ENCODE assay signal across 19 cellular contexts in genomic region chr3:171212648-171213047, GRCh38.
DNase-seq lines count a peak whose midpoint lies in the region; ATAC-seq, FAIRE-seq and TF ChIP-seq lines count a peak whose summit lies in the region.
"Had no signal": no experiment of that assay in that cellular context is flagged by ENCODE, and none has a peak within 500 bp of the region (broad histone marks: within the 10 kb centered on the region; RNA-seq: fewer than 3 reads in every experiment).

No MANE protein-coding gene starts in this region.

- H3K79me2 ChIP-seq in HepG2 (ENCODE audit: insufficient read depth, low read length) (no peaks in the 10 kb centered on the region), K562 (ENCODE audit: control insufficient read depth, insufficient read depth, low read length) (no peaks in the 10 kb centered on the region; the same call in 2 of the 3 replicates)

- in situ Hi-C loops in HepG2 (cut with HindIII; ENCODE audit: extremely low pct_ligation_motif_present, low pct_unique_long_range_greater_than_20kb): no loop called here
- in situ Hi-C loops in K562 (cut with MboI): no loop called here

- FAIRE-seq in HepG2 (lab: Jason Lieb, UNC) (no peak), K562 (lab: Jason Lieb, UNC) (no peak)
- FAIRE-seq: G401.6, GM12892, H1 had no signal

- peaks cover 43% of the 10 kb centered on the region for H3K36me3 Mint-ChIP-seq in CD4-positive, alpha-beta T cell (ENCODE audit: low read depth)

- 84% methylated on average over 3 of the region's 3 CpGs for WGBS in HepG2 (ENCODE audit: low lambda C conversion rate)
- 97% methylated on average over 3 of the region's 3 CpGs for WGBS in right lobe of liver (ENCODE audit: insufficient coverage, low coverage, low lambda C conversion rate, missing lambda C conversion rate)
- 35% methylated on average over 3 of the region's 3 CpGs for WGBS in K562 (ENCODE audit: insufficient coverage, low coverage, missing lambda C conversion rate)
- 90 to 95% methylated on average over 3 of the region's 3 CpGs for WGBS in lower leg skin, 2 donors

- no peaks in the 10 kb centered on the region for H3K36me3 ChIP-seq in HepG2 (replicated peaks in 1 of 2; ENCODE audit: control insufficient read depth in 1 of 2, insufficient read depth in 2 of 2, low read length in 2 of 2)
- H3K36me3 ChIP-seq in right lobe of liver: no peaks in the 10 kb centered on the region
- peaks cover 12% of the 10 kb centered on the region; the same call in 1 of the 3 replicates for H3K36me3 ChIP-seq in K562 (ENCODE audit: control insufficient read depth, insufficient read depth, low read length)
- H3K36me3 ChIP-seq: BLaER1 had no signal

- H3K9me3 ChIP-seq in HepG2 (ENCODE audit: low read length) (no peaks in the 10 kb centered on the region), right lobe of liver (no peaks in the 10 kb centered on the region), K562 (replicated peaks; ENCODE audit: control insufficient read depth, insufficient read depth, low read depth, low read length) (no peaks in the 10 kb centered on the region)
- H3K9me3 ChIP-seq in CD4-positive, alpha-beta T cell (ENCODE audit: control insufficient read depth, low read length): no peaks in the 10 kb centered on the region
- H3K9me3 ChIP-seq: BLaER1, Caco-2 had no signal

- DNase-seq in HepG2 (ENCODE audit: low spot score) (no peak), right lobe of liver (no peak), K562 (ENCODE audit: extremely low read depth in 1 of 4, low spot score in 3 of 4) (no peak), lower leg skin (ENCODE audit: low spot score in 2 of 2) (no peak)
- no peak for DNase-seq in CD4-positive, alpha-beta T cell
- DNase-seq: Caco-2; CD4-positive, alpha-beta memory T cell; DMS153; DND-41; GM23248; H7; HCEC 1CT had no signal

- H3K4me1 ChIP-seq in HepG2 (ENCODE audit: insufficient read depth, low read length): no peaks in the 10 kb centered on the region
- H3K4me1 ChIP-seq in right lobe of liver: no peaks in the 10 kb centered on the region
- peaks cover 0 to 2% of the 10 kb centered on the region in 2 experiments; a peak in 2 of 5 replicates for H3K4me1 ChIP-seq in K562 (replicated peaks in 1 of 2; ENCODE audit: control insufficient read depth in 2 of 2, insufficient read depth in 2 of 2, low read length in 2 of 2)
- H3K4me1 ChIP-seq: Caco-2 had no signal

- POLR2A ChIA-PET in HepG2 (lab: Yijun Ruan, JAX): no interaction called here
- POLR2A ChIA-PET in CD4-positive, alpha-beta T cell (lab: Charles Lee): no interaction called here
- POLR2A ChIA-PET in K562 (lab: Yijun Ruan, JAX): interaction anchor here (1.6 kb wide), 1 partner anchor 100 kb away, joined by 3 read pairs; no protein-coding TSS in a partner anchor

- no peak overlapping the region for H3K4me3 ChIP-seq in HepG2 (replicated peaks in 1 of 3; ENCODE audit: insufficient read depth in 1 of 3, low read depth in 2 of 3, low read length in 3 of 3)
- no peak overlapping the region for H3K4me3 ChIP-seq in right lobe of liver
- H3K4me3 ChIP-seq in K562: no peak overlapping the region
- H3K4me3 ChIP-seq in lower leg skin (ENCODE audit: low read depth, poor library complexity, severe bottlenecking): no peak overlapping the region
- H3K4me3 ChIP-seq: BLaER1, GM23248 had no signal

- peaks cover 31% of the 10 kb centered on the region for H3K4me1 Mint-ChIP-seq in CD4-positive, alpha-beta T cell (ENCODE audit: low read depth)
- H3K4me1 Mint-ChIP-seq: B cell had no signal

- no peak for TF ChIP-seq POLR2A in HepG2 (IDR thresholded peaks at IDR 0.05; ENCODE audit: insufficient read depth in 1 of 2, low read depth in 2 of 2, low read length in 2 of 2)
- no peak for TF ChIP-seq POLR2A in right lobe of liver (IDR thresholded peaks at IDR 0.05)
- TF ChIP-seq POLR2A in K562 (conservative IDR thresholded peaks at IDR 0.05): no peak
- TF ChIP-seq POLR2A in lower leg skin (IDR thresholded peaks at IDR 0.05): no peak

- H3K4me3 Mint-ChIP-seq in CD4-positive, alpha-beta T cell: no peak overlapping the region
- H3K4me3 Mint-ChIP-seq: B cell; CD4-positive, alpha-beta memory T cell had no signal

- TF ChIP-seq CTCF in HepG2 (CRISPR knock-in tag; IDR thresholded peaks at IDR 0.05) (no peak), right lobe of liver (IDR thresholded peaks at IDR 0.05) (no peak), K562 (IDR thresholded peaks at IDR 0.05 in 2 of 3, conservative IDR thresholded peaks at IDR 0.05 in 1 of 3; ENCODE audit: insufficient read depth in 2 of 3, low read depth in 1 of 3, low read length in 3 of 3) (no peak), lower leg skin (IDR thresholded peaks at IDR 0.05) (no peak)
- TF ChIP-seq CTCF in CD4-positive, alpha-beta T cell (IDR thresholded peaks at IDR 0.05): no peak

- intact Hi-C loops in HepG2 (cut with micrococcal nuclease; ENCODE audit: unreplicated experiment) (no loop called here), right lobe of liver (cut with DNase I) (no loop called here), K562 (cut with micrococcal nuclease) (no loop called here), lower leg skin (cut with DNase I; ENCODE audit: low total_unique reads) (no loop called here)
- intact Hi-C loops in CD4-positive, alpha-beta T cell (cut with DNase I, micrococcal nuclease): no loop called here

- H2AFZ ChIP-seq in HepG2 (ENCODE audit: low read length) (no peak overlapping the region), K562 (ENCODE audit: low read depth, low read length) (no peak overlapping the region)
- H2AFZ ChIP-seq: GM23248 had no signal

- no peak for TF ChIP-seq RAD21 in HepG2 (CRISPR knock-in tag; IDR thresholded peaks at IDR 0.05)
- no peak for TF ChIP-seq RAD21 in K562 (CRISPR knock-in tag; conservative IDR thresholded peaks at IDR 0.05 in 1 of 2, IDR thresholded peaks at IDR 0.05 in 1 of 2)

- H3K27ac ChIP-seq in HepG2 (ENCODE audit: extremely low read length, insufficient read depth, low read length): no peak overlapping the region
- no peak overlapping the region for H3K27ac ChIP-seq in right lobe of liver
- H3K27ac ChIP-seq in CD4-positive, alpha-beta T cell (ENCODE audit: low read depth, low read length): no peak overlapping the region
- H3K27ac ChIP-seq in K562 (ENCODE audit: extremely low read depth, low read depth, low read length): no peak overlapping the region
- H3K27ac ChIP-seq: BLaER1, C4-2B, GM23248 had no signal

- H3K4me2 ChIP-seq in HepG2 (ENCODE audit: low read depth, low read length) (no peak overlapping the region), K562 (ENCODE audit: insufficient read depth, low read length) (no peak overlapping the region)
- H3K4me2 ChIP-seq: BLaER1 had no signal

- CTCF ChIA-PET in HepG2 (lab: Yijun Ruan, JAX; ENCODE audit: low intra/inter-chr PET ratio, low total read pairs) (no interaction called here), K562 (lab: Yijun Ruan, JAX; ENCODE audit: low intra/inter-chr PET ratio) (no interaction called here)
- CTCF ChIA-PET in CD4-positive, alpha-beta T cell (lab: Charles Lee): no interaction called here

- H3K27ac Mint-ChIP-seq in CD4-positive, alpha-beta T cell: peak overlapping the region; percentile 7
- H3K27ac Mint-ChIP-seq: B cell had no signal

- TF ChIP-seq EP300 in HepG2 (IDR thresholded peaks at IDR 0.05; ENCODE audit: low read depth in 2 of 2, low read length in 2 of 2) (no peak), HepG2 (CRISPR knock-in tag; IDR thresholded peaks at IDR 0.05; ENCODE audit: borderline replicate concordance) (no peak), K562 (IDR thresholded peaks at IDR 0.05; ENCODE audit: low read length) (no peak)

- H3K9ac ChIP-seq in HepG2 (ENCODE audit: insufficient read depth, low read depth, low read length) (no peak overlapping the region), K562 (ENCODE audit: insufficient read depth in 1 of 2, low read depth in 2 of 2, low read length in 2 of 2) (no peak overlapping the region; a peak in 1 of 4 replicates)
- H3K9ac ChIP-seq: BLaER1, GM23248 had no signal

- no peaks in the 10 kb centered on the region for H3K9me3 Mint-ChIP-seq in CD4-positive, alpha-beta T cell
- H3K9me3 Mint-ChIP-seq: CD4-positive, alpha-beta memory T cell had no signal

- H3K27me3 ChIP-seq in HepG2 (ENCODE audit: control insufficient read depth in 1 of 2, insufficient read depth in 2 of 2, low read length in 2 of 2) (no peaks in the 10 kb centered on the region), right lobe of liver (no peaks in the 10 kb centered on the region), K562 (ENCODE audit: control insufficient read depth in 2 of 2, insufficient read depth in 2 of 2, low read length in 2 of 2) (no peaks in the 10 kb centered on the region)
- H3K27me3 ChIP-seq in CD4-positive, alpha-beta T cell (ENCODE audit: control insufficient read depth, insufficient read depth, low read length): no peaks in the 10 kb centered on the region
- H3K27me3 ChIP-seq: BLaER1 had no signal

- no peaks in the 10 kb centered on the region for H3K27me3 Mint-ChIP-seq in CD4-positive, alpha-beta T cell
- H3K27me3 Mint-ChIP-seq: B cell; CD4-positive, alpha-beta memory T cell had no signal

- H4K20me1 ChIP-seq in HepG2 (ENCODE audit: insufficient read depth, low read length) (no peaks in the 10 kb centered on the region), K562 (replicated peaks; ENCODE audit: control insufficient read depth, insufficient read depth, low read length) (no peaks in the 10 kb centered on the region; the same call in 1 of the 2 replicates)
- H4K20me1 ChIP-seq: BLaER1 had no signal

- ATAC-seq in HepG2: no peak
- ATAC-seq in right lobe of liver: no peak
- ATAC-seq in CD4-positive, alpha-beta T cell (ENCODE audit: poor library complexity): no peak
- ATAC-seq in K562: no peak
- no peak for ATAC-seq in GM19328 (IDR thresholded peaks at IDR 0.05; ENCODE audit: unreplicated experiment)

- H3K9me1 ChIP-seq in K562 (ENCODE audit: control insufficient read depth, insufficient read depth, low read length): no peaks in the 10 kb centered on the region

- BruUV-seq in HepG2 (replicated peaks; lab: Mats Ljungman, UMichigan) (no TSS peak), K562 (replicated peaks; lab: Mats Ljungman, UMichigan) (no TSS peak)

TF ChIP-seq in HepG2, 621 proteins besides CTCF, POLR2A, EP300 and RAD21 (continues in another document):
- TF ChIP-seq MAFK (conservative IDR thresholded peaks at IDR 0.05 in 1 of 2, IDR thresholded peaks at IDR 0.05 in 1 of 2; ENCODE audit: low read length in 2 of 2): peak; percentile 79 to 87
- no peak for TF ChIP-seq RBM39 (IDR thresholded peaks at IDR 0.05; ENCODE audit: low read depth, low read length, poor library complexity, severe bottlenecking)
- TF ChIP-seq MAFF (IDR thresholded peaks at IDR 0.05; ENCODE audit: low read depth, low read length): peak; percentile 80

TF ChIP-seq in K562, 482 proteins besides CTCF, POLR2A, EP300 and RAD21 (continues in another document):
- TF ChIP-seq MAFK (IDR thresholded peaks at IDR 0.05; ENCODE audit: low read length) (peak; percentile 66; the same call in 1 of the 2 replicates), MAFF (IDR thresholded peaks at IDR 0.05; ENCODE audit: low read length) (peak; percentile 62), RBFOX2 (IDR thresholded peaks at IDR 0.05; ENCODE audit: low read depth, low read length) (no peak), MAFG (tag; conservative IDR thresholded peaks at IDR 0.05) (peak; percentile 80), ZNF316 (IDR thresholded peaks at IDR 0.05) (peak; percentile 91), C11orf30 (IDR thresholded peaks at IDR 0.05; ENCODE audit: low read depth) (peak; percentile 79), ZNF23 (CRISPR knock-in tag; IDR thresholded peaks at IDR 0.05) (no peak), ZNF324 (CRISPR knock-in tag; IDR thresholded peaks at IDR 0.05) (no peak)

Comparison
In these comparisons a context has a peak if more than half of its experiments do, and no peak if none do; other contexts are left out.
1. Of the 241 proteins assayed by ChIP-seq in both HepG2 and K562: peak only in HepG2: none; only in K562: MAFG; in both: MAFF and MAFK; in neither: 238.